8 cellular contexts compared by ENCODE assay signal in the genomic region with DNA sequence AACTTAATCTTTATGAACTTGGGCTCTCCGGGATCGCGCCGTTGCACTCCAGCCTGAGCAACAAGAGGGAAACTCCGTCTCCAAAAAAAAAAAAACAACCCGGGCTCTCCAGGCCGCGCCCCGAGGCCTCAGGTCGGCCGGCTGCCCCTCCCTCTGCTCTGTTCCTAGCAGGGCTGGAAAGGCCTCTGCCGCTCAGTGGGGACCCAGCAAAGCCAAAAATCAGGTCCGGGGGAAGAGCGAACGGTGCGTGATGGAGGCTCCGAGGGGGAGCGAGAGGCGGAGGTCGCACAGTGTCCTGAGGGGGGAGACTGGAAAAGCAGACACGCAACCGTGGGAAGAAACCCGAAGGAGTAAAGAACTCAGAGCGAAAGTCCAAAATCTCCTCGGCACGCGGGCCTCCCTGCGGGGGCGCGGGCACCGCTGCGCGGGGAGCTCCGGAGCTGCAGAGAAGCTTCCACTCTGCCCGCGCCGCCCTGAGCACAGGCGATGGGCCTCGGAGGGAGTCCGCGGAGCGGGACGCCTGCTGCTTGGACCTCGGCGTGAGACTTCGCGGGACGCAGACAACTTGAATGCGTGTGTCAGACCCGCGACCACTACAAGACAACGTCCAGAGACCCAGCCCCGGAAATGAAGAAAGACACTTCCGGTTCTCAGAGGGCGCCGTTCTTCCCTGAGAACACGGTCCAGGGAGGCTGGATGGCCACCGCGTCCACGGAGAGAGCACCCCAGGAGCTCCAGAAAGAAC.
A peak's percentile ranks its signal among the peaks of the same experiment; 100 is the strongest.
DNase-seq lines count a peak whose midpoint lies in the region; ATAC-seq lines count a peak whose summit lies in the region.

No MANE protein-coding gene starts in this region.

- no peak overlapping the region for H3K27ac ChIP-seq in HUES6 (ENCODE audit: low read depth, low read length)
- H3K27ac ChIP-seq in SJCRH30 = no peak overlapping the region

- no peaks in the 10 kb centered on the region for H3K27me3 ChIP-seq in HUES6 (ENCODE audit: control insufficient read depth, insufficient read depth, low read length)
- no peaks in the 10 kb centered on the region; the same call in 1 of the 2 replicates for H3K27me3 ChIP-seq in SJCRH30

- no peak overlapping the region for H3K4me3 Mint-ChIP-seq in stimulated activated effector memory CD8-positive, alpha-beta T cell treated with anti-CD3 and anti-CD28 coated beads, Interleukin-12 subunit alpha, Interleukin-12 subunit beta, amount 100 ng/mL, for 72 hours

- peak; percentile 21 to 28 for DNase-seq in activated T-cell treated with anti-CD3 and anti-CD28 coated beads, Interleukin-2, amount 50 U/mL, for 48 hours
- DNase-seq in left cardiac atrium (peak; percentile 38), putamen (ENCODE audit: low spot score) (peak; percentile 18), NOMO-1 treated with dmso at 0.1 percent for 144 hours (lab: John Stamatoyannopoulos, UW; ENCODE audit: unreplicated experiment) (no peak), KBM-7 (no peak), SJCRH30 (no peak)
- DNase-seq in stimulated activated effector memory CD8-positive, alpha-beta T cell treated with anti-CD3 and anti-CD28 coated beads, Interleukin-12 subunit alpha, Interleukin-12 subunit beta, amount 100 ng/mL, for 72 hours (ENCODE audit: low spot score in 2 of 2) = no peak

- H3K4me1 ChIP-seq in HUES6 (ENCODE audit: control insufficient read depth, insufficient read depth, low read length) (no peaks in the 10 kb centered on the region), SJCRH30 (no peaks in the 10 kb centered on the region)

- intact Hi-C loops in left cardiac atrium (cut with DNase I) = no loop called here

- H3K9me3 Mint-ChIP-seq in stimulated activated effector memory CD8-positive, alpha-beta T cell treated with anti-CD3 and anti-CD28 coated beads, Interleukin-12 subunit alpha, Interleukin-12 subunit beta, amount 100 ng/mL, for 72 hours = peaks cover 4% of the 10 kb centered on the region

- H3K4me1 Mint-ChIP-seq in stimulated activated effector memory CD8-positive, alpha-beta T cell treated with anti-CD3 and anti-CD28 coated beads, Interleukin-12 subunit alpha, Interleukin-12 subunit beta, amount 100 ng/mL, for 72 hours = no peaks in the 10 kb centered on the region

- H3K4me3 ChIP-seq in HUES6 (ENCODE audit: low read depth, low read length) (peak overlapping the region; percentile 65), SJCRH30 (no peak overlapping the region)

- in situ Hi-C loops in KBM-7 (cut with MboI; ENCODE audit: low pct_unique_long_range_greater_than_20kb, low sequenced_read_pairs) = no loop called here

- H3K36me3 ChIP-seq in HUES6 (ENCODE audit: control insufficient read depth, insufficient read depth, low read length) (no peaks in the 10 kb centered on the region), SJCRH30 (no peaks in the 10 kb centered on the region)

- ATAC-seq in left cardiac atrium = peak; percentile 68 to 86
- no peak for ATAC-seq in stimulated activated effector memory CD8-positive, alpha-beta T cell treated with anti-CD3 and anti-CD28 coated beads, Interleukin-12 subunit alpha, Interleukin-12 subunit beta, amount 100 ng/mL, for 72 hours

- no peak overlapping the region for H3K27ac Mint-ChIP-seq in stimulated activated effector memory CD8-positive, alpha-beta T cell treated with anti-CD3 and anti-CD28 coated beads, Interleukin-12 subunit alpha, Interleukin-12 subunit beta, amount 100 ng/mL, for 72 hours

- H3K36me3 Mint-ChIP-seq in stimulated activated effector memory CD8-positive, alpha-beta T cell treated with anti-CD3 and anti-CD28 coated beads, Interleukin-12 subunit alpha, Interleukin-12 subunit beta, amount 100 ng/mL, for 72 hours = no peaks in the 10 kb centered on the region

- no peak overlapping the region for H3K9ac ChIP-seq in HUES6 (ENCODE audit: low read length)

- H3K9me3 ChIP-seq in HUES6 (ENCODE audit: control insufficient read depth, insufficient read depth, low read depth, low read length) (no peaks in the 10 kb centered on the region), SJCRH30 (replicated peaks) (no peaks in the 10 kb centered on the region)

Comparison
In these comparisons a context has a peak if more than half of its experiments do, and no peak if none do; other contexts are left out.
1. DNase-seq: peak in activated T-cell treated with anti-CD3 and anti-CD28 coated beads, Interleukin-2, amount 50 U/mL, for 48 hours (2 of 2), left cardiac atrium (single experiment) and putamen (single experiment); none in NOMO-1 treated with dmso at 0.1 percent for 144 hours (single experiment), stimulated activated effector memory CD8-positive, alpha-beta T cell treated with anti-CD3 and anti-CD28 coated beads, Interleukin-12 subunit alpha, Interleukin-12 subunit beta, amount 100 ng/mL, for 72 hours (0 of 2), KBM-7 (single experiment) and SJCRH30 (0 of 2).